Comparison of ENCODE assay signal across 1 cellular context in genomic region chr1:15954316-15954715, GRCh38.
TF ChIP-seq lines count a peak whose summit lies in the region.

No MANE protein-coding gene starts in this region.

TF ChIP-seq in endothelial cell of umbilical vein, 7 proteins besides CTCF, POLR2A, EP300 and RAD21:
- no peak for TF ChIP-seq JUN (IDR thresholded peaks at IDR 0.05; ENCODE audit: borderline replicate concordance, insufficient read depth, insufficient read length, low read depth)
- no peak for TF ChIP-seq MAX (IDR thresholded peaks at IDR 0.05; ENCODE audit: insufficient read depth, insufficient read length)
- no peak for TF ChIP-seq MYC (IDR thresholded peaks at IDR 0.05; ENCODE audit: low read depth, low read length)
- no peak for TF ChIP-seq FOS (IDR thresholded peaks at IDR 0.05; ENCODE audit: borderline replicate concordance, insufficient read depth, low read length)
- no peak for TF ChIP-seq EZH2 (IDR thresholded peaks at IDR 0.05; ENCODE audit: borderline replicate concordance, low read depth, low read length, severe bottlenecking)
- no peak for TF ChIP-seq POLR2AphosphoS5 (IDR thresholded peaks at IDR 0.05; ENCODE audit: insufficient read depth, low read depth, low read length)
TF ChIP-seq in endothelial cell of umbilical vein: peak in this region for 0.
